Comparison of ENCODE assay signal across 13 cellular contexts in genomic region chr11:84947970-84948600, GRCh38.
A peak's percentile ranks its signal among the peaks of the same experiment; 100 is the strongest.
DNase-seq lines count a peak whose midpoint lies in the region; ATAC-seq and TF ChIP-seq lines count a peak whose summit lies in the region.
"Had no signal": no experiment of that assay in that cellular context is flagged by ENCODE, and none has a peak within 500 bp of the region (broad histone marks: within the 10 kb centered on the region; RNA-seq: fewer than 3 reads in every experiment).

No MANE protein-coding gene starts in this region.

- H3K4me3 Mint-ChIP-seq in GM23338, result no peak overlapping the region
- H3K4me3 Mint-ChIP-seq: CD8-positive, alpha-beta memory T cell; stimulated activated naive CD8-positive, alpha-beta T cell treated with anti-CD3 and anti-CD28 coated beads, Interleukin-15, amount 100 ng/mL, for 72 hours had no signal

- peak; percentile 60 for ATAC-seq in GM23338
- peak; percentile 70 for ATAC-seq in left ventricle myocardium superior
- ATAC-seq in HG03039 (IDR thresholded peaks at IDR 0.05; ENCODE audit: unreplicated experiment), result no peak
- ATAC-seq: stimulated activated naive CD8-positive, alpha-beta T cell treated with anti-CD3 and anti-CD28 coated beads, Interleukin-15, amount 100 ng/mL, for 72 hours had no signal

- no peak overlapping the region for H3K9ac ChIP-seq in adipocyte (ENCODE audit: low read length)

- peak overlapping the region; percentile 80; the same call in 1 of the 2 replicates for H3K27ac Mint-ChIP-seq in GM23338
- H3K27ac Mint-ChIP-seq: CD8-positive, alpha-beta memory T cell; stimulated activated naive CD8-positive, alpha-beta T cell treated with anti-CD3 and anti-CD28 coated beads, Interleukin-15, amount 100 ng/mL, for 72 hours had no signal

- peak overlapping the region; percentile 52; the same call in 1 of the 2 replicates for H2AFZ ChIP-seq in GM23338

- no peak for TF ChIP-seq CTCF in GM23338 (conservative IDR thresholded peaks at IDR 0.05; ENCODE audit: low read depth in 2 of 2)

- H3K4me1 ChIP-seq in GM23338 (ENCODE audit: insufficient read depth), result peaks cover 26% of the 10 kb centered on the region
- H3K4me1 ChIP-seq in adipocyte (ENCODE audit: control insufficient read depth, insufficient read depth, low read length), result peaks cover 7% of the 10 kb centered on the region

- peak overlapping the region; percentile 8; the same call in 1 of the 2 replicates for H3K27ac ChIP-seq in GM23338 (ENCODE audit: low read depth)
- H3K27ac ChIP-seq: RWPE1 had no signal

- no peaks in the 10 kb centered on the region for H4K20me1 ChIP-seq in GM23338 (replicated peaks; ENCODE audit: insufficient read depth)

- H3K36me3 ChIP-seq in GM23338 (ENCODE audit: insufficient read depth), result no peaks in the 10 kb centered on the region
- no peaks in the 10 kb centered on the region for H3K36me3 ChIP-seq in adipocyte (ENCODE audit: control insufficient read depth, insufficient read depth, low read length, severe bottlenecking)

- no peaks in the 10 kb centered on the region for H3F3A ChIP-seq in GM23338 (replicated peaks; ENCODE audit: low read depth)

- H3K27me3 ChIP-seq in GM23338 (ENCODE audit: insufficient read depth) (no peaks in the 10 kb centered on the region), adipocyte (replicated peaks; ENCODE audit: control insufficient read depth, insufficient read depth, low read length) (no peaks in the 10 kb centered on the region)

- in situ Hi-C loops in G401 (cut with HindIII; ENCODE audit: low sequenced_read_pairs), result no loop called here

- intact Hi-C loops in left ventricle myocardium superior (cut with micrococcal nuclease), result no loop called here

- peak; percentile 49 for DNase-seq in GM23338 (ENCODE audit: low spot score)
- peak; percentile 73 for DNase-seq in adipocyte (ENCODE audit: low read depth)
- DNase-seq in left ventricle myocardium superior, result no peak
- peak; percentile 2 for DNase-seq in retina
- no peak for DNase-seq in G401 (ENCODE audit: low spot score)
- no peak for DNase-seq in NCI-H1092 (lab: John Stamatoyannopoulos, UW)
- DNase-seq: CD8-positive, alpha-beta memory T cell; NCI-H1694 treated with DMSO at 0.1 percent for 48 hours; NCI-H526; small intestine; stimulated activated naive CD8-positive, alpha-beta T cell treated with anti-CD3 and anti-CD28 coated beads, Interleukin-15, amount 100 ng/mL, for 72 hours had no signal

- peaks cover 3% of the 10 kb centered on the region for H3K9me3 ChIP-seq in adipocyte (ENCODE audit: control insufficient read depth, low read length)

- H3K4me3 ChIP-seq in GM23338 (no peak overlapping the region), adipocyte (ENCODE audit: low read length) (no peak overlapping the region)

- peaks cover 10% of the 10 kb centered on the region; the same call in 2 of the 3 replicates for H3K36me3 Mint-ChIP-seq in GM23338 (ENCODE audit: low read depth)
- H3K36me3 Mint-ChIP-seq: CD8-positive, alpha-beta memory T cell had no signal

- peaks cover 8% of the 10 kb centered on the region; the same call in 2 of the 3 replicates for H3K9me3 Mint-ChIP-seq in GM23338

- H3K4me1 Mint-ChIP-seq in GM23338, result peaks cover 26% of the 10 kb centered on the region
- H3K4me1 Mint-ChIP-seq: CD8-positive, alpha-beta memory T cell; stimulated activated naive CD8-positive, alpha-beta T cell treated with anti-CD3 and anti-CD28 coated beads, Interleukin-15, amount 100 ng/mL, for 72 hours had no signal

- no peak overlapping the region for H3K4me2 ChIP-seq in GM23338

- no peaks in the 10 kb centered on the region for H3K79me2 ChIP-seq in GM23338 (replicated peaks; ENCODE audit: insufficient read depth)

- H3K27me3 Mint-ChIP-seq in GM23338 (ENCODE audit: insufficient read depth, low read depth, poor library complexity), result peaks cover 2% of the 10 kb centered on the region
- H3K27me3 Mint-ChIP-seq: stimulated activated naive CD8-positive, alpha-beta T cell treated with anti-CD3 and anti-CD28 coated beads, Interleukin-15, amount 100 ng/mL, for 72 hours had no signal

- peaks cover 8% of the 10 kb centered on the region; the same call in 1 of the 2 replicates for H3K9me2 ChIP-seq in GM23338 (ENCODE audit: insufficient read depth)

TF ChIP-seq in GM23338, 12 proteins besides CTCF, POLR2A, EP300 and RAD21 (continues in another document):
- no peak for TF ChIP-seq STAT1 (IDR thresholded peaks at IDR 0.05; ENCODE audit: unreplicated experiment)
- TF ChIP-seq POLR2AphosphoS5 (IDR thresholded peaks at IDR 0.05; ENCODE audit: low read depth), result no peak
- no peak for TF ChIP-seq ZNF462 (CRISPR knock-in tag; IDR thresholded peaks at IDR 0.05)
- no peak for TF ChIP-seq ZNF114 (CRISPR knock-in tag; IDR thresholded peaks at IDR 0.05)
- no peak for TF ChIP-seq ZNF331 (CRISPR knock-in tag; IDR thresholded peaks at IDR 0.05; ENCODE audit: low read depth)
- no peak for TF ChIP-seq NANOG (IDR thresholded peaks at IDR 0.05; ENCODE audit: borderline replicate concordance)
- TF ChIP-seq CREB1 (CRISPR knock-in tag; IDR thresholded peaks at IDR 0.05; ENCODE audit: low read depth), result no peak
- no peak for TF ChIP-seq JUNB (IDR thresholded peaks at IDR 0.05; ENCODE audit: unreplicated experiment)

Comparison
In these comparisons a context has a peak if more than half of its experiments do, and no peak if none do; other contexts are left out.
1. DNase-seq: peak in GM23338 (single experiment), adipocyte (single experiment) and retina (single experiment); none in left ventricle myocardium superior (single experiment), G401 (single experiment) and NCI-H1092 (single experiment).